In genomic region chr19:30446844-30447243, GRCh38 we compare ENCODE assay signal across 20 cellular contexts.
DNase-seq lines count a peak whose midpoint lies in the region; ATAC-seq and TF ChIP-seq lines count a peak whose summit lies in the region.
"Had no signal": no experiment of that assay in that cellular context is flagged by ENCODE, and none has a peak within 500 bp of the region (broad histone marks: within the 10 kb centered on the region; RNA-seq: fewer than 3 reads in every experiment).

No MANE protein-coding gene starts in this region.

- no peaks in the 10 kb centered on the region for H3K36me3 Mint-ChIP-seq in mesothelial cell of epicardium
- H3K36me3 Mint-ChIP-seq: CD8-positive, alpha-beta T cell had no signal

- H3K27me3 Mint-ChIP-seq in mesothelial cell of epicardium (ENCODE audit: low read depth) = peaks cover 33% of the 10 kb centered on the region

- 15 to 29% methylated on average over 7 of the region's 7 CpGs for WGBS in body of pancreas, 2 donors
- WGBS in smooth muscle cell (ENCODE audit: low lambda C conversion rate) = 89% methylated on average over 7 of the region's 7 CpGs

- H3K27ac Mint-ChIP-seq in mesothelial cell of epicardium = peak overlapping the region; percentile 28
- H3K27ac Mint-ChIP-seq: CD8-positive, alpha-beta T cell had no signal

- TF ChIP-seq CTCF in HEK293 (tag by site-specific recombination; IDR thresholded peaks at IDR 0.05) (no peak), body of pancreas (IDR thresholded peaks at IDR 0.05) (no peak), mesothelial cell of epicardium (IDR thresholded peaks at IDR 0.05; ENCODE audit: unreplicated experiment) (no peak), smooth muscle cell (IDR thresholded peaks at IDR 0.05; ENCODE audit: borderline replicate concordance, insufficient read depth, poor library complexity, severe bottlenecking) (no peak), foreskin fibroblast (IDR thresholded peaks at IDR 0.05; ENCODE audit: low read depth, low read length) (no peak)

- no peak for TF ChIP-seq POLR2A in body of pancreas (IDR thresholded peaks at IDR 0.05)

- H3K27me3 ChIP-seq in body of pancreas (no peaks in the 10 kb centered on the region), smooth muscle cell (ENCODE audit: low read depth) (peaks cover 15% of the 10 kb centered on the region), H7 (ENCODE audit: control insufficient read depth, insufficient read depth, low read length) (no peaks in the 10 kb centered on the region)
- H3K27me3 ChIP-seq: BLaER1 had no signal

- H3K4me1 ChIP-seq in HEK293 (ENCODE audit: control insufficient read depth, insufficient read depth, low read length) (peaks cover 25% of the 10 kb centered on the region), body of pancreas (peaks cover 7% of the 10 kb centered on the region), smooth muscle cell (ENCODE audit: low read depth) (peaks cover 22% of the 10 kb centered on the region)

- H3K9ac ChIP-seq in smooth muscle cell (ENCODE audit: low read depth) = no peak overlapping the region
- H3K9ac ChIP-seq: BLaER1 had no signal

- H3K4me3 Mint-ChIP-seq in mesothelial cell of epicardium = no peak overlapping the region
- H3K4me3 Mint-ChIP-seq: CD8-positive, alpha-beta T cell had no signal

- no peak overlapping the region for H2AFZ ChIP-seq in smooth muscle cell (ENCODE audit: low read depth)

- H3K4me2 ChIP-seq in smooth muscle cell = peak overlapping the region; percentile 1
- H3K4me2 ChIP-seq: BLaER1 had no signal

- H3K36me3 ChIP-seq in HEK293 (ENCODE audit: control insufficient read depth in 2 of 2, insufficient read depth in 1 of 2, low read length in 2 of 2) = peaks cover 5 to 23% of the 10 kb centered on the region in 2 experiments; a peak in 2 of 3 replicates
- H3K36me3 ChIP-seq in body of pancreas (replicated peaks in 1 of 2; ENCODE audit: insufficient read depth in 1 of 2, low read depth in 2 of 2) = no peaks in the 10 kb centered on the region
- no peaks in the 10 kb centered on the region for H3K36me3 ChIP-seq in smooth muscle cell (ENCODE audit: low read depth)
- no peaks in the 10 kb centered on the region for H3K36me3 ChIP-seq in H7 (replicated peaks; ENCODE audit: control insufficient read depth, insufficient read depth, low read length)
- H3K36me3 ChIP-seq: BLaER1, MG63 had no signal

- intact Hi-C loops in body of pancreas (cut with DNase I) = no loop called here

- no peak overlapping the region for H3K27ac ChIP-seq in HEK293 (ENCODE audit: extremely low read depth, low read depth, low read length)
- no peak overlapping the region for H3K27ac ChIP-seq in body of pancreas
- H3K27ac ChIP-seq in smooth muscle cell (ENCODE audit: low read depth) = no peak overlapping the region
- H3K27ac ChIP-seq: BLaER1 had no signal

- DNase-seq in body of pancreas (no peak), mesothelial cell of epicardium (ENCODE audit: low spot score in 2 of 2, unreplicated experiment in 2 of 2) (no peak), smooth muscle cell (lab: John Stamatoyannopoulos, UW; ENCODE audit: unreplicated experiment) (no peak), H7 (no peak), foreskin fibroblast (no peak)
- DNase-seq: CD8-positive, alpha-beta T cell; DMS79; IMR-90; Karpas-422; MG63; NCI-H1092 treated with DMSO at 0.1 percent for 48 hours; NCI-H1694 treated with DMSO at 0.1 percent for 48 hours; NCI-H226; NCI-H526; NK-92 treated with Interleukin-12 subunit alpha and Interleukin-12 subunit beta, amount 100 ng/mL, for 24 hours; SIG-M5; SW 1271 had no signal

- H3K9me3 ChIP-seq in HEK293 (ENCODE audit: control insufficient read depth, insufficient read depth, low read depth, low read length) = no peaks in the 10 kb centered on the region
- H3K9me3 ChIP-seq in body of pancreas = no peaks in the 10 kb centered on the region
- no peaks in the 10 kb centered on the region for H3K9me3 ChIP-seq in smooth muscle cell (replicated peaks; ENCODE audit: low read depth)
- H3K9me3 ChIP-seq: MG63 had no signal

- peak; percentile 79 for ATAC-seq in body of pancreas
- no peak for ATAC-seq in GM21576 (IDR thresholded peaks at IDR 0.05; ENCODE audit: unreplicated experiment)
- ATAC-seq: CD8-positive, alpha-beta T cell had no signal

- POLR2A ChIA-PET in HEK293 (lab: Yijun Ruan, JAX) = interaction anchor here (0.7 kb wide), 1 partner anchor 10 kb away, joined by 4 read pairs; no protein-coding TSS in a partner anchor

- H3K4me1 Mint-ChIP-seq in mesothelial cell of epicardium = peaks cover 38% of the 10 kb centered on the region

- no peaks in the 10 kb centered on the region for H3F3A ChIP-seq in smooth muscle cell (ENCODE audit: low read depth)

- no peaks in the 10 kb centered on the region for H3K79me2 ChIP-seq in smooth muscle cell (ENCODE audit: low read depth)

- CTCF ChIA-PET in HEK293 (lab: Yijun Ruan, JAX) = interaction anchor here (0.6 to 1.2 kb wide), 3 partner anchors 10 to 837 kb away, joined by 3 to 6 read pairs (median 3); no protein-coding TSS in a partner anchor

- no peaks in the 10 kb centered on the region for H3K9me3 Mint-ChIP-seq in mesothelial cell of epicardium
- H3K9me3 Mint-ChIP-seq: CD8-positive, alpha-beta T cell had no signal

- no peaks in the 10 kb centered on the region for H4K20me1 ChIP-seq in smooth muscle cell (ENCODE audit: low read depth)
- H4K20me1 ChIP-seq: BLaER1 had no signal

- no peak overlapping the region for H3K4me3 ChIP-seq in HEK293 (ENCODE audit: low read depth, low read length)
- no peak overlapping the region for H3K4me3 ChIP-seq in body of pancreas
- no peak overlapping the region for H3K4me3 ChIP-seq in smooth muscle cell
- H3K4me3 ChIP-seq in H7 (ENCODE audit: insufficient read depth, low read depth, low read length) = no peak overlapping the region
- H3K4me3 ChIP-seq in foreskin fibroblast (ENCODE audit: low read depth in 1 of 2, low read length in 2 of 2) = no peak overlapping the region
- H3K4me3 ChIP-seq: BLaER1, MG63 had no signal

TF ChIP-seq in HEK293, 187 proteins besides CTCF, POLR2A, EP300 and RAD21:
- TF ChIP-seq ZNF184 (tag by site-specific recombination; IDR thresholded peaks at IDR 0.05) (no peak), MEIS1 (CRISPR knock-in tag; IDR thresholded peaks at IDR 0.05; ENCODE audit: borderline replicate concordance) (no peak), ZBTB17 (tag by site-specific recombination; IDR thresholded peaks at IDR 0.05) (peak; percentile 62; the same call in 1 of the 2 replicates)
